ENCODE assay signal across 19 cellular contexts in genomic region chr3:85487375-85487774, GRCh38.
A peak's percentile ranks its signal among the peaks of the same experiment; 100 is the strongest.
DNase-seq lines count a peak whose midpoint lies in the region; ATAC-seq, FAIRE-seq and TF ChIP-seq lines count a peak whose summit lies in the region.
"Had no signal": no experiment of that assay in that cellular context is flagged by ENCODE, and none has a peak within 500 bp of the region (broad histone marks: within the 10 kb centered on the region; RNA-seq: fewer than 3 reads in every experiment).

No MANE protein-coding gene starts in this region.

- no peak overlapping the region for H3K9ac ChIP-seq in OCI-LY3 (ENCODE audit: low read length)
- no peak overlapping the region for H3K9ac ChIP-seq in astrocyte (ENCODE audit: low read length)
- H3K9ac ChIP-seq in neuronal stem cell (ENCODE audit: low read depth, low read length, poor library complexity): peak overlapping the region; percentile 21
- H3K9ac ChIP-seq: GM23248 had no signal

- no peaks in the 10 kb centered on the region for H3K9me3 ChIP-seq in OCI-LY3 (ENCODE audit: insufficient read depth, low read length)
- H3K9me3 ChIP-seq in astrocyte (ENCODE audit: insufficient read depth, low read depth, low read length): no peaks in the 10 kb centered on the region
- no peaks in the 10 kb centered on the region for H3K9me3 ChIP-seq in neuronal stem cell (replicated peaks in 1 of 2; ENCODE audit: control insufficient read depth in 2 of 2, insufficient read depth in 1 of 2, low read depth in 1 of 2, low read length in 2 of 2)

- no peak for FAIRE-seq in astrocyte (lab: Jason Lieb, UNC)
- FAIRE-seq: G401.6, GM12892, GM19239, H1 had no signal

- H3K4me1 ChIP-seq in OCI-LY3 (ENCODE audit: low read length) (peaks cover 2% of the 10 kb centered on the region), astrocyte (ENCODE audit: insufficient read depth, low read length) (no peaks in the 10 kb centered on the region), neuronal stem cell (ENCODE audit: control insufficient read depth in 2 of 2, insufficient read depth in 1 of 2, low read depth in 1 of 2, low read length in 2 of 2) (no peaks in the 10 kb centered on the region)

- no peak overlapping the region for H3K4ac ChIP-seq in neuronal stem cell (ENCODE audit: low read length)

- WGBS in neuronal stem cell (ENCODE audit: extremely low coverage in 2 of 2, insufficient read length in 2 of 2, insufficient replicate concordance in 1 of 2), 2 donors: 100% methylated on average over 2 of the region's 9 CpGs; no CpG with 5 or more reads in 1 of the 2 donors

- H3K23ac ChIP-seq in neuronal stem cell (ENCODE audit: low read depth, low read length, poor library complexity): no peak overlapping the region

- H2AFZ ChIP-seq in OCI-LY3 (ENCODE audit: low read depth, low read length) (peak overlapping the region; percentile 42; the same call in 1 of the 2 replicates), astrocyte (ENCODE audit: low read depth, low read length) (peak overlapping the region; percentile 52), neuronal stem cell (ENCODE audit: low read length) (peak overlapping the region; percentile 35)
- H2AFZ ChIP-seq: GM23248 had no signal

- no peak overlapping the region for H4K8ac ChIP-seq in neuronal stem cell (ENCODE audit: low read depth, low read length)

- H3K79me2 ChIP-seq in OCI-LY3 (ENCODE audit: low read length) (no peaks in the 10 kb centered on the region), astrocyte (ENCODE audit: insufficient read depth, low read length) (no peaks in the 10 kb centered on the region)

- no peaks in the 10 kb centered on the region for H3K79me1 ChIP-seq in neuronal stem cell (ENCODE audit: low read depth, low read length)

- H3K14ac ChIP-seq in neuronal stem cell (ENCODE audit: low read length): no peak overlapping the region

- H3K36me3 Mint-ChIP-seq in astrocyte (ENCODE audit: low read depth, unreplicated experiment): no peaks in the 10 kb centered on the region
- H3K36me3 Mint-ChIP-seq: CD4-positive, alpha-beta memory T cell had no signal

- H2BK5ac ChIP-seq in neuronal stem cell (ENCODE audit: low read length): no peak overlapping the region

- TF ChIP-seq CTCF in OCI-LY3 (IDR thresholded peaks at IDR 0.05; ENCODE audit: low read depth, low read length) (no peak), astrocyte (IDR thresholded peaks at IDR 0.05; ENCODE audit: insufficient read depth, low read depth, low read length) (no peak)

- H3K27me3 ChIP-seq in OCI-LY3 (ENCODE audit: low read depth, low read length): no peaks in the 10 kb centered on the region
- no peaks in the 10 kb centered on the region for H3K27me3 ChIP-seq in astrocyte (ENCODE audit: insufficient read depth, low read length)
- H3K27me3 ChIP-seq in neuronal stem cell (ENCODE audit: control insufficient read depth in 3 of 3, insufficient read depth in 3 of 3, low read depth in 1 of 3, low read length in 3 of 3): no peaks in the 10 kb centered on the region

- H4K91ac ChIP-seq in neuronal stem cell (ENCODE audit: low read depth, low read length, poor library complexity): no peak overlapping the region

- no peak overlapping the region for H3K4me2 ChIP-seq in OCI-LY3 (ENCODE audit: low read length)
- no peak overlapping the region for H3K4me2 ChIP-seq in astrocyte (ENCODE audit: low read length)
- H3K4me2 ChIP-seq in neuronal stem cell (ENCODE audit: insufficient read depth, low read length, poor library complexity, severe bottlenecking): no peak overlapping the region

- H3K27ac Mint-ChIP-seq in astrocyte (ENCODE audit: unreplicated experiment): no peak overlapping the region
- H3K27ac Mint-ChIP-seq: CD4-positive, alpha-beta memory T cell had no signal

- H3K36me3 ChIP-seq in OCI-LY3 (replicated peaks; ENCODE audit: low read depth, low read length) (no peaks in the 10 kb centered on the region), astrocyte (ENCODE audit: insufficient read depth, low read length) (no peaks in the 10 kb centered on the region), neuronal stem cell (replicated peaks in 1 of 2; ENCODE audit: control insufficient read depth in 2 of 2, insufficient read depth in 2 of 2, low read length in 2 of 2) (no peaks in the 10 kb centered on the region)

- no peak overlapping the region for H3K4me3 Mint-ChIP-seq in astrocyte (ENCODE audit: unreplicated experiment)
- H3K4me3 Mint-ChIP-seq: CD4-positive, alpha-beta memory T cell had no signal

- H3K18ac ChIP-seq in neuronal stem cell (ENCODE audit: low read length): no peak overlapping the region

- no peak overlapping the region for H2BK120ac ChIP-seq in neuronal stem cell (ENCODE audit: low read depth, low read length)

- DNase-seq in astrocyte (ENCODE audit: low read depth) (no peak), neuronal stem cell (ENCODE audit: low spot score) (no peak), hypothalamus (lab: John Stamatoyannopoulos, UW) (no peak)
- DNase-seq: C1 segment of cervical spinal cord; Calu3; CD4-positive, alpha-beta memory T cell; COR-L47; DMS153; DND-41; GM23248; H7; HCEC 1CT had no signal

- H4K20me1 ChIP-seq in OCI-LY3 (ENCODE audit: insufficient read depth, low read length) (no peaks in the 10 kb centered on the region), astrocyte (ENCODE audit: insufficient read depth, low read length) (no peaks in the 10 kb centered on the region)

- no peak overlapping the region for H2BK15ac ChIP-seq in neuronal stem cell (ENCODE audit: low read length)

- no peak overlapping the region for H3K27ac ChIP-seq in OCI-LY3 (ENCODE audit: low read length)
- H3K27ac ChIP-seq in astrocyte (ENCODE audit: low read depth, low read length): no peak overlapping the region
- H3K27ac ChIP-seq in neuronal stem cell (replicated peaks; ENCODE audit: low read length): no peak overlapping the region
- H3K27ac ChIP-seq: GM23248 had no signal

- H2BK12ac ChIP-seq in neuronal stem cell (ENCODE audit: low read length): no peak overlapping the region

- H3K9me3 Mint-ChIP-seq in astrocyte (ENCODE audit: unreplicated experiment): no peaks in the 10 kb centered on the region

- H3K4me1 Mint-ChIP-seq in astrocyte (ENCODE audit: low read depth, unreplicated experiment): no peaks in the 10 kb centered on the region
- H3K4me1 Mint-ChIP-seq: CD4-positive, alpha-beta memory T cell had no signal

- no peak overlapping the region for H2AK5ac ChIP-seq in neuronal stem cell (ENCODE audit: low read depth, low read length)

- H3K4me3 ChIP-seq in OCI-LY3 (ENCODE audit: low read length): no peak overlapping the region
- H3K4me3 ChIP-seq in astrocyte (ENCODE audit: insufficient read depth, low read depth, low read length): no peak overlapping the region
- no peak overlapping the region for H3K4me3 ChIP-seq in neuronal stem cell (ENCODE audit: low read length in 2 of 2)
- H3K4me3 ChIP-seq: GM23248 had no signal

- ATAC-seq in GM18909 (IDR thresholded peaks at IDR 0.05; ENCODE audit: poor library complexity, unreplicated experiment) (no peak), HG03460 (IDR thresholded peaks at IDR 0.05; ENCODE audit: unreplicated experiment) (no peak)

- no peaks in the 10 kb centered on the region for H3K27me3 Mint-ChIP-seq in astrocyte (ENCODE audit: low read depth, unreplicated experiment)
- H3K27me3 Mint-ChIP-seq: CD4-positive, alpha-beta memory T cell had no signal
